Comparison of ENCODE assay signal across 9 cellular contexts in the genomic region with DNA sequence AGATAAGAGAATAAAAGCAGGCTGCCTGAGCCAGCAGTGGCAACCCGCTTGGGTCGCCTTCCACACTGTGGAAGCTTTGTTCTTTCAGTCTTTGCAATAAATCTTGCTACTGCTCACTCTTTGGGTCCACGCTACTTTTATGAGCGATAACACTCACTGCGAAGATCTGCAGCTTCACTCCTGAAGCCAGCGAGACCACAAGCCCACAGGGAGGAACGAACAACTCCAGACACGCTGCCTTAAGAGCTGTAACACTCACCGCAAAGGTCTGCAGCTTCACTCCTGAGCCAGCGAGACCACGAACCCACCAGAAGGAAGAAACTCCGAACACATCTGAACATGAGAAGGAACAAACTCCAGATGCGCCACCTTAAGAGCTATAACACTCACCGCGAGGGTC. TPM values are rescaled to one million over a fixed set of nuclear protein-coding genes. Genes with fewer than 3 reads are reported as not detected.
"Had no signal": no experiment of that assay in that cellular context is flagged by ENCODE, and none has a peak within 500 bp of the region (broad histone marks: within the 10 kb centered on the region; RNA-seq: fewer than 3 reads in every experiment).

No MANE protein-coding gene starts in this region.

RNA-seq across cellular contexts. Expression of a gene that starts 7.5 kb away (rescaled TPM):
- total RNA-seq: activated CD4-positive, alpha-beta memory T cell treated with anti-CD3 and anti-CD28 coated beads for 36 hours; activated CD4-positive, alpha-beta T cell treated with anti-CD3 and anti-CD28 coated beads for 36 hours; activated CD4-positive, alpha-beta T cell treated with anti-CD3 and anti-CD28 coated beads, Interleukin-2, amount 10 ng/mL, durations not matched to agents 24 days and 14 days; activated naive CD4-positive, alpha-beta T cell treated with anti-CD3 and anti-CD28 coated beads, Interleukin-2, amount 50 U/mL, for 72 hours; activated T-helper 1 cell treated with anti-CD3 and anti-CD28 coated beads, Interleukin-12 subunit alpha, Interleukin-12 subunit beta, Interleukin-2, Interleukin-4 antibody, amounts not matched to agents 30 ng/mL and 10 ng/mL and 1 ng/mL, durations not matched to agents 14 hours and 24 hours and 36 hours; activated T-helper 2 cell treated with anti-CD3 and anti-CD28 coated beads, Interferon-gamma antibody, Interleukin-2, Interleukin-4, amounts not matched to agents 10 μg/mL and 5 μg/mL and 100 μg/mL, durations not matched to agents 14 hours and 24 hours and 36 hours; cardiac muscle cell; glomerular endothelial cell; T-helper 17 cell had no signal
- polyA plus RNA-seq: cardiac muscle cell had no signal
